9 cellular contexts compared by ENCODE assay signal in genomic region chr19:13044160-13044853, GRCh38. TPM values are rescaled to one million over a fixed set of nuclear protein-coding genes. Genes with fewer than 3 reads are reported as not detected.
DNase-seq lines count a peak whose midpoint lies in the region; ATAC-seq and TF ChIP-seq lines count a peak whose summit lies in the region.
"Had no signal": no experiment of that assay in that cellular context is flagged by ENCODE, and none has a peak within 500 bp of the region (broad histone marks: within the 10 kb centered on the region; RNA-seq: fewer than 3 reads in every experiment).

No MANE protein-coding gene starts in this region.

- peak overlapping the region; percentile 35 for H3K27ac Mint-ChIP-seq in activated CD8-positive, alpha-beta T cell treated with anti-CD3 and anti-CD28 coated beads for 36 hours

- intact Hi-C loops in activated CD8-positive, alpha-beta T cell treated with anti-CD3 and anti-CD28 coated beads for 36 hours (cut with micrococcal nuclease) = no loop called here

- H3K9me3 Mint-ChIP-seq in activated CD8-positive, alpha-beta T cell treated with anti-CD3 and anti-CD28 coated beads for 36 hours = no peaks in the 10 kb centered on the region

- TF ChIP-seq CTCF in activated CD8-positive, alpha-beta T cell treated with anti-CD3 and anti-CD28 coated beads for 36 hours (IDR thresholded peaks at IDR 0.05) = no peak

- H3K4me3 Mint-ChIP-seq in activated CD8-positive, alpha-beta T cell treated with anti-CD3 and anti-CD28 coated beads for 36 hours = no peak overlapping the region

- ATAC-seq in activated CD8-positive, alpha-beta T cell treated with anti-CD3 and anti-CD28 coated beads for 36 hours = peak; percentile 90
- ATAC-seq in esophagus mucosa (peak; percentile 80), HG03354 (IDR thresholded peaks at IDR 0.05; ENCODE audit: poor library complexity, severe bottlenecking, unreplicated experiment) (no peak), HG03378 (IDR thresholded peaks at IDR 0.05; ENCODE audit: unreplicated experiment) (no peak), HG03571 (IDR thresholded peaks at IDR 0.05; ENCODE audit: unreplicated experiment) (no peak)

- DNase-seq in M059J (ENCODE audit: low read depth) (peak; percentile 82), middle frontal gyrus (ENCODE audit: extremely low spot score, low spot score) (no peak)
- DNase-seq in activated CD8-positive, alpha-beta T cell treated with anti-CD3 and anti-CD28 coated beads for 36 hours = peak; percentile 78
- DNase-seq in stimulated activated CD8-positive, alpha-beta memory T cell treated with anti-CD3 and anti-CD28 coated beads, Interleukin-15, amount 100 ng/mL, for 4 hours (ENCODE audit: low read depth in 2 of 2) = peak; percentile 48 to 56
- DNase-seq: GF-D8 had no signal

- no peaks in the 10 kb centered on the region for H3K27me3 Mint-ChIP-seq in activated CD8-positive, alpha-beta T cell treated with anti-CD3 and anti-CD28 coated beads for 36 hours

- no peaks in the 10 kb centered on the region for H3K36me3 Mint-ChIP-seq in activated CD8-positive, alpha-beta T cell treated with anti-CD3 and anti-CD28 coated beads for 36 hours (ENCODE audit: low read depth)

- CTCF ChIA-PET in activated CD8-positive, alpha-beta T cell treated with anti-CD3 and anti-CD28 coated beads for 36 hours (lab: Charles Lee) = interaction anchor here (1.2 to 10.9 kb wide), 7 partner anchors 11 to 80 kb away, joined by 3 to 99 read pairs (median 9); no protein-coding TSS in a partner anchor

- POLR2A ChIA-PET in activated CD8-positive, alpha-beta T cell treated with anti-CD3 and anti-CD28 coated beads for 36 hours (lab: Charles Lee) = interaction anchor here (1.6 kb wide), 1 partner anchor 11 kb away, joined by 5 read pairs; no protein-coding TSS in a partner anchor

- peaks cover 30% of the 10 kb centered on the region for H3K4me1 Mint-ChIP-seq in activated CD8-positive, alpha-beta T cell treated with anti-CD3 and anti-CD28 coated beads for 36 hours (ENCODE audit: low read depth)

RNA-seq across cellular contexts. Expression of gene NFIX, which starts 49.0 kb away (rescaled TPM):
- 38.5 and 52.0 TPM in 2 replicates for total RNA-seq in M059J (2014; rRNA removed; shearing (Covaris generic))
- 1 to 10 TPM; 4.7 to 5.0 TPM for total RNA-seq in activated CD8-positive, alpha-beta T cell treated with anti-CD3 and anti-CD28 coated beads for 36 hours
- total RNA-seq in esophagus mucosa = 101 TPM

RNA-seq across cellular contexts. Expression of gene LYL1, which starts 58.4 kb away (rescaled TPM):
- total RNA-seq in M059J (2014; rRNA removed; shearing (Covaris generic)) = not detected in 2 replicates
- 1 to 10 TPM; 3.9 to 4.8 TPM for total RNA-seq in activated CD8-positive, alpha-beta T cell treated with anti-CD3 and anti-CD28 coated beads for 36 hours
- 1.4 TPM for total RNA-seq in esophagus mucosa

Comparison
In these comparisons a context has a peak if more than half of its experiments do, and no peak if none do; other contexts are left out.
1. ATAC-seq: peak in activated CD8-positive, alpha-beta T cell treated with anti-CD3 and anti-CD28 coated beads for 36 hours (single experiment) and esophagus mucosa (single experiment); none in HG03354 (single experiment), HG03378 (single experiment) and HG03571 (single experiment).